Comparison of ENCODE assay signal across 17 cellular contexts in genomic region chr2:51717318-51717717, GRCh38.
DNase-seq lines count a peak whose midpoint lies in the region; FAIRE-seq and TF ChIP-seq lines count a peak whose summit lies in the region.
"Had no signal": no experiment of that assay in that cellular context is flagged by ENCODE, and none has a peak within 500 bp of the region (broad histone marks: within the 10 kb centered on the region; RNA-seq: fewer than 3 reads in every experiment).

No MANE protein-coding gene starts in this region.

- no peak overlapping the region for H4K8ac ChIP-seq in mesenchymal stem cell (ENCODE audit: low read length)

- H4K91ac ChIP-seq in mesenchymal stem cell (ENCODE audit: low read length): no peak overlapping the region

- no peak overlapping the region for H3K4me3 ChIP-seq in endothelial cell of umbilical vein (replicated peaks in 1 of 3; ENCODE audit: insufficient read depth in 1 of 3, low read depth in 1 of 3, low read length in 3 of 3)
- no peak overlapping the region for H3K4me3 ChIP-seq in mesenchymal stem cell (ENCODE audit: insufficient read depth in 1 of 2, low read depth in 1 of 2, low read length in 2 of 2)
- H3K4me3 ChIP-seq: gastrocnemius medialis, ovary had no signal

- intact Hi-C loops in endothelial cell of umbilical vein (cut with micrococcal nuclease): no loop called here

- H3K27ac ChIP-seq in endothelial cell of umbilical vein (ENCODE audit: insufficient read depth, low read depth, low read length) (no peak overlapping the region), mesenchymal stem cell (ENCODE audit: low read length, poor library complexity, severe bottlenecking) (no peak overlapping the region)
- H3K27ac ChIP-seq: gastrocnemius medialis, ovary had no signal

- H4K20me1 ChIP-seq in endothelial cell of umbilical vein (replicated peaks; ENCODE audit: control insufficient read depth, extremely low read depth, insufficient read depth, low read length): no peaks in the 10 kb centered on the region

- H3K27me3 ChIP-seq in endothelial cell of umbilical vein (ENCODE audit: control insufficient read depth in 2 of 2, insufficient read depth in 2 of 2, low read length in 2 of 2): no peaks in the 10 kb centered on the region
- no peaks in the 10 kb centered on the region for H3K27me3 ChIP-seq in mesenchymal stem cell (ENCODE audit: control insufficient read depth in 1 of 2, insufficient read depth in 1 of 2, low read length in 2 of 2)
- H3K27me3 ChIP-seq: gastrocnemius medialis, ovary had no signal

- no peak overlapping the region for H3K4me2 ChIP-seq in endothelial cell of umbilical vein (ENCODE audit: insufficient read depth, low read length)
- no peak overlapping the region for H3K4me2 ChIP-seq in mesenchymal stem cell (ENCODE audit: low read length, poor library complexity, severe bottlenecking)

- H3K9me1 ChIP-seq in endothelial cell of umbilical vein (replicated peaks; ENCODE audit: control insufficient read depth, extremely low read depth, insufficient read depth, low read length): no peaks in the 10 kb centered on the region

- H3K27me3 Mint-ChIP-seq in chondrocyte (ENCODE audit: low read depth): no peaks in the 10 kb centered on the region
- H3K27me3 Mint-ChIP-seq: activated naive CD8-positive, alpha-beta T cell treated with anti-CD3 and anti-CD28 coated beads, Interleukin-2, amount 50 U/mL, for 24 hours; activated T-cell treated with anti-CD3 and anti-CD28 coated beads, Interleukin-2, amount 50 U/mL, for 24 hours had no signal

- no peaks in the 10 kb centered on the region for H3K79me1 ChIP-seq in mesenchymal stem cell (replicated peaks; ENCODE audit: low read length, poor library complexity, severe bottlenecking)

- dilution Hi-C loops in endothelial cell of umbilical vein (cut with MboI; ENCODE audit: extremely low pct_ligation_motif_present, low sequenced_read_pairs): no loop called here

- POLR2A ChIA-PET in endothelial cell of umbilical vein (lab: Charles Lee): no interaction called here

- no peak overlapping the region for H3K18ac ChIP-seq in mesenchymal stem cell (ENCODE audit: low read depth in 1 of 2, low read length in 2 of 2)

- DNase-seq in DMS53 (lab: John Stamatoyannopoulos, UW) (peak; percentile 74), M059J (ENCODE audit: low read depth) (peak; percentile 20), endothelial cell of umbilical vein (ENCODE audit: low read depth, low spot score) (peak; percentile 48), mesenchymal stem cell (peak; percentile 93), chondrocyte (ENCODE audit: low spot score) (no peak), frontal cortex (ENCODE audit: low spot score in 2 of 2) (no peak)
- no peak for DNase-seq in activated effector memory CD4-positive, alpha-beta T cell treated with Interleukin-2 at 50 U/mL for 16 hours
- no peak for DNase-seq in activated CD4-positive, alpha-beta T cell treated with anti-CD3 and anti-CD28 coated beads, Interleukin-2, amount 50 U/mL, for 1 hour
- DNase-seq: activated CD4-positive, alpha-beta T cell treated with anti-CD3 and anti-CD28 coated beads for 4 hours; activated naive CD8-positive, alpha-beta T cell treated with anti-CD3 and anti-CD28 coated beads, Interleukin-2, amount 50 U/mL, for 24 hours; activated T-cell treated with anti-CD3 and anti-CD28 coated beads, Interleukin-2, amount 50 U/mL, for 24 hours; AML-193; gastrocnemius medialis; NCI-H2081 treated with DMSO at 0.1 percent for 48 hours; NCI-H774; ovary; substantia nigra had no signal

- H3K4me1 Mint-ChIP-seq in chondrocyte (ENCODE audit: low read depth): no peaks in the 10 kb centered on the region
- H3K4me1 Mint-ChIP-seq: activated naive CD8-positive, alpha-beta T cell treated with anti-CD3 and anti-CD28 coated beads, Interleukin-2, amount 50 U/mL, for 24 hours had no signal

- no peak for TF ChIP-seq CTCF in endothelial cell of umbilical vein (IDR thresholded peaks at IDR 0.05; ENCODE audit: extremely low read depth in 1 of 2, insufficient read depth in 1 of 2, low read depth in 1 of 2, low read length in 2 of 2)
- TF ChIP-seq CTCF in chondrocyte (IDR thresholded peaks at IDR 0.05): no peak

- no peaks in the 10 kb centered on the region for H3K79me2 ChIP-seq in endothelial cell of umbilical vein (ENCODE audit: control insufficient read depth, insufficient read depth, low read length)

- H2BK12ac ChIP-seq in mesenchymal stem cell (ENCODE audit: low read length in 2 of 2): no peak overlapping the region

- H3K14ac ChIP-seq in mesenchymal stem cell (ENCODE audit: low read length in 2 of 2): no peak overlapping the region

- no TSS peak for BruUV-seq in endothelial cell of umbilical vein (replicated peaks; lab: Mats Ljungman, UMichigan)

- H3K4me3 Mint-ChIP-seq in chondrocyte (ENCODE audit: unreplicated experiment): no peak overlapping the region
- H3K4me3 Mint-ChIP-seq: activated naive CD8-positive, alpha-beta T cell treated with anti-CD3 and anti-CD28 coated beads, Interleukin-2, amount 50 U/mL, for 24 hours; activated T-cell treated with anti-CD3 and anti-CD28 coated beads, Interleukin-2, amount 50 U/mL, for 24 hours had no signal

- TF ChIP-seq POLR2A in endothelial cell of umbilical vein (IDR thresholded peaks at IDR 0.05; ENCODE audit: low read depth, low read length): no peak

- H3K36me3 ChIP-seq in endothelial cell of umbilical vein (ENCODE audit: control insufficient read depth in 2 of 2, extremely low read depth in 1 of 2, insufficient read depth in 2 of 2, low read length in 2 of 2): no peaks in the 10 kb centered on the region
- H3K36me3 ChIP-seq in mesenchymal stem cell (ENCODE audit: control insufficient read depth in 1 of 2, insufficient read depth in 2 of 2, low read depth in 1 of 2, low read length in 2 of 2): no peaks in the 10 kb centered on the region
- H3K36me3 ChIP-seq: gastrocnemius medialis, ovary had no signal

- peaks cover 15% of the 10 kb centered on the region for H3K9me3 Mint-ChIP-seq in chondrocyte (ENCODE audit: low read depth)

- CTCF ChIA-PET in endothelial cell of umbilical vein (lab: Charles Lee): no interaction called here

- H3K27ac Mint-ChIP-seq in chondrocyte (ENCODE audit: unreplicated experiment): no peak overlapping the region
- H3K27ac Mint-ChIP-seq: activated naive CD8-positive, alpha-beta T cell treated with anti-CD3 and anti-CD28 coated beads, Interleukin-2, amount 50 U/mL, for 24 hours; activated T-cell treated with anti-CD3 and anti-CD28 coated beads, Interleukin-2, amount 50 U/mL, for 24 hours had no signal

- H3K4ac ChIP-seq in mesenchymal stem cell (ENCODE audit: low read depth in 1 of 2, low read length in 2 of 2): no peak overlapping the region

- FAIRE-seq in endothelial cell of umbilical vein (lab: Jason Lieb, UNC) (no peak), frontal cortex (lab: Jason Lieb, UNC) (no peak)

- H3K23ac ChIP-seq in mesenchymal stem cell (ENCODE audit: low read length in 2 of 2): no peak overlapping the region

- H2AFZ ChIP-seq in endothelial cell of umbilical vein (ENCODE audit: low read depth, low read length) (no peak overlapping the region), mesenchymal stem cell (ENCODE audit: low read depth, low read length) (no peak overlapping the region)

- H3K4me1 ChIP-seq in endothelial cell of umbilical vein (ENCODE audit: control insufficient read depth, extremely low read depth, insufficient read depth, low read length) (no peaks in the 10 kb centered on the region), mesenchymal stem cell (ENCODE audit: control insufficient read depth, insufficient read depth, low read depth, low read length) (no peaks in the 10 kb centered on the region)
- H3K4me1 ChIP-seq: gastrocnemius medialis had no signal

- H3K9me3 ChIP-seq in endothelial cell of umbilical vein (replicated peaks; ENCODE audit: control insufficient read depth, insufficient read depth, low read length) (no peaks in the 10 kb centered on the region), mesenchymal stem cell (ENCODE audit: control insufficient read depth, low read length) (peaks cover 7% of the 10 kb centered on the region)
- H3K9me3 ChIP-seq: ovary had no signal

- H3K36me3 Mint-ChIP-seq in chondrocyte (ENCODE audit: low read depth): no peaks in the 10 kb centered on the region

- WGBS in mesenchymal stem cell: 0% methylated on average over 1 of the region's 3 CpGs

- H2BK5ac ChIP-seq in mesenchymal stem cell (ENCODE audit: low read depth, low read length, poor library complexity, severe bottlenecking): no peak overlapping the region

- no peak overlapping the region for H2BK120ac ChIP-seq in mesenchymal stem cell (ENCODE audit: low read depth, low read length)

- no peak overlapping the region for H2BK15ac ChIP-seq in mesenchymal stem cell (ENCODE audit: low read depth, poor library complexity, severe bottlenecking)

- H3K9ac ChIP-seq in endothelial cell of umbilical vein (replicated peaks; ENCODE audit: extremely low read depth, insufficient read depth, low read length) (no peak overlapping the region), mesenchymal stem cell (ENCODE audit: low read length) (no peak overlapping the region)

- no peak overlapping the region for H2AK5ac ChIP-seq in mesenchymal stem cell (ENCODE audit: low read length, severe bottlenecking)

TF ChIP-seq in endothelial cell of umbilical vein, 7 proteins besides CTCF, POLR2A, EP300 and RAD21:
- TF ChIP-seq MAX (IDR thresholded peaks at IDR 0.05; ENCODE audit: insufficient read depth, insufficient read length): no peak
- TF ChIP-seq FOS (IDR thresholded peaks at IDR 0.05; ENCODE audit: borderline replicate concordance, insufficient read depth, low read length): peak; percentile 91
- TF ChIP-seq JUN (IDR thresholded peaks at IDR 0.05; ENCODE audit: borderline replicate concordance, insufficient read depth, insufficient read length, low read depth): peak; percentile 25

Comparison
In these comparisons a context has a peak if more than half of its experiments do, and no peak if none do; other contexts are left out.
1. DNase-seq: peak in DMS53 (single experiment), M059J (single experiment), endothelial cell of umbilical vein (single experiment) and mesenchymal stem cell (single experiment); none in activated effector memory CD4-positive, alpha-beta T cell treated with Interleukin-2 at 50 U/mL for 16 hours (single experiment), activated CD4-positive, alpha-beta T cell treated with anti-CD3 and anti-CD28 coated beads, Interleukin-2, amount 50 U/mL, for 1 hour (single experiment), chondrocyte (single experiment) and frontal cortex (0 of 2).